9 cellular contexts compared by ENCODE assay signal in genomic region chr10:104279550-104280259, GRCh38. TPM values are rescaled to one million over a fixed set of nuclear protein-coding genes. Genes with fewer than 3 reads are reported as not detected.
"Had no signal": no experiment of that assay in that cellular context is flagged by ENCODE, and none has a peak within 500 bp of the region (broad histone marks: within the 10 kb centered on the region; RNA-seq: fewer than 3 reads in every experiment).

No MANE protein-coding gene starts in this region.

- FAIRE-seq: HTR-8/SVneo, K562 had no signal

- H3K27ac ChIP-seq: HL-60, KMS-11 had no signal

- H3K9ac ChIP-seq: KMS-11 had no signal

- H3K4me3 ChIP-seq: K562 had no signal

- ATAC-seq: K562 had no signal

- DNase-seq: IMR-90, KBM-7, KG1 had no signal

- H3K4me2 ChIP-seq: KMS-11 had no signal

RNA-seq across cellular contexts. Expression of gene CFAP43, which starts 47.5 kb away (rescaled TPM):
- total RNA-seq: HT1080 had no signal
- polyA plus RNA-seq: IgD-negative memory B cell had no signal
